In genomic region chr2:143939976-143940375, GRCh38 we compare ENCODE assay signal across 1 cellular context.
TF ChIP-seq lines count a peak whose summit lies in the region.

No MANE protein-coding gene starts in this region.

TF ChIP-seq in GM23338, 12 proteins besides CTCF, POLR2A, EP300 and RAD21 (continued from another document):
- TF ChIP-seq ETS1 (IDR thresholded peaks at IDR 0.05) (no peak), JUNB (IDR thresholded peaks at IDR 0.05; ENCODE audit: unreplicated experiment) (no peak), STAT1 (IDR thresholded peaks at IDR 0.05; ENCODE audit: unreplicated experiment) (no peak), NANOG (IDR thresholded peaks at IDR 0.05; ENCODE audit: borderline replicate concordance) (no peak), POLR2AphosphoS5 (IDR thresholded peaks at IDR 0.05; ENCODE audit: low read depth) (no peak), ZNF331 (CRISPR knock-in tag; IDR thresholded peaks at IDR 0.05; ENCODE audit: low read depth) (no peak)
